In genomic region chr2:46252891-46253659, GRCh38 we compare ENCODE assay signal across 10 cellular contexts. TPM values are rescaled to one million over a fixed set of nuclear protein-coding genes. Genes with fewer than 3 reads are reported as not detected.
DNase-seq lines count a peak whose midpoint lies in the region; ATAC-seq and TF ChIP-seq lines count a peak whose summit lies in the region.
"Had no signal": no experiment of that assay in that cellular context is flagged by ENCODE, and none has a peak within 500 bp of the region (broad histone marks: within the 10 kb centered on the region; RNA-seq: fewer than 3 reads in every experiment).

No MANE protein-coding gene starts in this region.

- no peaks in the 10 kb centered on the region for H3K36me3 ChIP-seq in mammary epithelial cell (ENCODE audit: insufficient read depth, low read length)
- H3K36me3 ChIP-seq in OCI-LY7 (ENCODE audit: insufficient read depth, low read length), result no peaks in the 10 kb centered on the region

- H4K20me1 ChIP-seq in mammary epithelial cell (ENCODE audit: insufficient read depth, low read length) (no peaks in the 10 kb centered on the region), OCI-LY7 (ENCODE audit: insufficient read depth, low read length) (no peaks in the 10 kb centered on the region)

- TF ChIP-seq POLR2A in lower leg skin (IDR thresholded peaks at IDR 0.05), result no peak

- in situ Hi-C loops in mammary epithelial cell (cut with MboI; ENCODE audit: low sequenced_read_pairs in 2 of 2), result no loop called here

- CTCF ChIA-PET in mammary epithelial cell (lab: Charles Lee; ENCODE audit: low non-redundant PET), result no interaction called here
- CTCF ChIA-PET in OCI-LY7 (lab: Charles Lee; ENCODE audit: unreplicated experiment), result no interaction called here

- WGBS in mammary epithelial cell (ENCODE audit: low coverage, missing lambda C conversion rate), result 24% methylated on average over 5 of the region's 5 CpGs
- WGBS in right cardiac atrium, result 32% methylated on average over 5 of the region's 5 CpGs
- 36 to 40% methylated on average over 5 of the region's 5 CpGs for WGBS in lower leg skin, 2 donors

- dilution Hi-C loops in mammary epithelial cell (cut with HindIII; ENCODE audit: low sequenced_read_pairs), result no loop called here

- H3K4me2 ChIP-seq in mammary epithelial cell (ENCODE audit: insufficient read depth, low read depth, low read length) (no peak overlapping the region), OCI-LY7 (ENCODE audit: low read length) (no peak overlapping the region)

- TF ChIP-seq CTCF in mammary epithelial cell (conservative IDR thresholded peaks at IDR 0.05 in 1 of 2, IDR thresholded peaks at IDR 0.05 in 1 of 2; ENCODE audit: extremely low read depth in 1 of 2, insufficient read depth in 1 of 2, low read depth in 1 of 2, low read length in 2 of 2) (no peak), OCI-LY7 (conservative IDR thresholded peaks at IDR 0.05; ENCODE audit: low read length) (no peak), lower leg skin (IDR thresholded peaks at IDR 0.05) (no peak)

- H3K4me3 ChIP-seq in mammary epithelial cell (replicated peaks in 1 of 3; ENCODE audit: insufficient read depth in 1 of 3, low read depth in 2 of 3, low read length in 3 of 3), result no peak overlapping the region
- H3K4me3 ChIP-seq in right cardiac atrium (ENCODE audit: low read length), result no peak overlapping the region
- no peak overlapping the region for H3K4me3 ChIP-seq in OCI-LY7 (ENCODE audit: low read depth, low read length, poor library complexity, severe bottlenecking)
- no peak overlapping the region for H3K4me3 ChIP-seq in lower leg skin (ENCODE audit: low read depth, poor library complexity, severe bottlenecking)
- H3K4me3 ChIP-seq: skin epidermis had no signal

- H3K4me1 ChIP-seq in mammary epithelial cell (ENCODE audit: insufficient read depth, low read length), result peaks cover 15% of the 10 kb centered on the region
- peaks cover 20% of the 10 kb centered on the region for H3K4me1 ChIP-seq in right cardiac atrium (ENCODE audit: control insufficient read depth, insufficient read depth, low read length)
- H3K4me1 ChIP-seq in OCI-LY7 (ENCODE audit: insufficient read depth, low read length, poor library complexity, severe bottlenecking), result no peaks in the 10 kb centered on the region

- intact Hi-C loops in mammary epithelial cell (cut with micrococcal nuclease) (no loop called here), right cardiac atrium (cut with DNase I) (no loop called here), OCI-LY7 (cut with micrococcal nuclease; ENCODE audit: unreplicated experiment) (no loop called here), lower leg skin (cut with DNase I; ENCODE audit: low total_unique reads) (no loop called here)

- POLR2A ChIA-PET in OCI-LY7 (lab: Charles Lee), result interaction anchor here (0.5 kb wide), 1 partner anchor 703 kb away, joined by 3 read pairs; no protein-coding TSS in a partner anchor

- ATAC-seq in right cardiac atrium (peak; percentile 69 to 89), GM21717 (IDR thresholded peaks at IDR 0.05; ENCODE audit: unreplicated experiment) (no peak)

- H3K9me3 ChIP-seq in mammary epithelial cell (replicated peaks; ENCODE audit: insufficient read depth, low read length), result no peaks in the 10 kb centered on the region
- no peaks in the 10 kb centered on the region for H3K9me3 ChIP-seq in right cardiac atrium (ENCODE audit: control insufficient read depth, low read length)
- no peaks in the 10 kb centered on the region for H3K9me3 ChIP-seq in OCI-LY7 (ENCODE audit: low read length)

- DNase-seq in A172 (ENCODE audit: low spot score) (peak; percentile 46), NCI-H1436 treated with DMSO at 0.1 percent for 48 hours (lab: John Stamatoyannopoulos, UW) (peak; percentile 66), mammary epithelial cell (peak; percentile 80), right cardiac atrium (peak; percentile 77 to 91 (median 88)), OCI-LY7 (ENCODE audit: low spot score) (no peak), lower leg skin (ENCODE audit: low spot score in 2 of 2) (no peak), NCI-H146 treated with DMSO at 0.1 percent for 48 hours (lab: John Stamatoyannopoulos, UW; ENCODE audit: unreplicated experiment) (no peak)
- DNase-seq: central memory CD4-positive, alpha-beta T cell had no signal

- no peaks in the 10 kb centered on the region for H3K9me2 ChIP-seq in OCI-LY7 (ENCODE audit: insufficient read depth, low read length)

- BruUV-seq in mammary epithelial cell (replicated peaks; lab: Mats Ljungman, UMichigan) (no TSS peak), OCI-LY7 (replicated peaks; lab: Mats Ljungman, UMichigan) (no TSS peak)

- H3K9ac ChIP-seq in mammary epithelial cell (ENCODE audit: insufficient read depth, low read length), result no peak overlapping the region

- H3K79me2 ChIP-seq in mammary epithelial cell (ENCODE audit: insufficient read depth, low read length), result no peaks in the 10 kb centered on the region
- no peaks in the 10 kb centered on the region for H3K79me2 ChIP-seq in OCI-LY7 (ENCODE audit: insufficient read depth, low read depth, low read length)

- no peaks in the 10 kb centered on the region for H3K27me3 ChIP-seq in mammary epithelial cell (ENCODE audit: insufficient read depth, low read length)
- no peaks in the 10 kb centered on the region for H3K27me3 ChIP-seq in right cardiac atrium (ENCODE audit: control insufficient read depth, insufficient read depth)

- H2AFZ ChIP-seq in mammary epithelial cell (ENCODE audit: low read depth, low read length) (peak overlapping the region; percentile 49), OCI-LY7 (ENCODE audit: low read length) (no peak overlapping the region)

- no peak overlapping the region for H3K27ac ChIP-seq in mammary epithelial cell (ENCODE audit: insufficient read depth, low read depth, low read length)
- H3K27ac ChIP-seq in right cardiac atrium (ENCODE audit: low read length), result peak overlapping the region; percentile 73
- no peak overlapping the region for H3K27ac ChIP-seq in OCI-LY7 (ENCODE audit: low read depth, low read length, poor library complexity, severe bottlenecking)

RNA-seq across cellular contexts. Expression of gene EPAS1, which starts 44.1 kb away (rescaled TPM):
- total RNA-seq in A172 (2014; rRNA removed; shearing (Covaris generic)), result 8.0 and 14.0 TPM in 2 replicates
- 100 to 1,000 TPM; 130 to 174 TPM for total RNA-seq in mammary epithelial cell
- 182 TPM for polyA plus RNA-seq in mammary epithelial cell
- 153 TPM for polyA minus RNA-seq in mammary epithelial cell
- total RNA-seq in right cardiac atrium, result 100 to 1,000 TPM; 210 to 340 (median 268) TPM
- 149 TPM for polyA plus RNA-seq in right cardiac atrium
- total RNA-seq in OCI-LY7 (2014; rRNA removed; shearing (Covaris generic)), result not detected in 2 replicates
- total RNA-seq in OCI-LY7 (2022), result 0.74 TPM in 1 of 2 replicates, not detected in the other
- total RNA-seq in lower leg skin, result 100 to 1,000 TPM; 126 to 249 (median 148) TPM

Comparison
In these comparisons a context has a peak if more than half of its experiments do, and no peak if none do; other contexts are left out.
1. DNase-seq: peak in A172 (single experiment), NCI-H1436 treated with DMSO at 0.1 percent for 48 hours (single experiment), mammary epithelial cell (single experiment) and right cardiac atrium (3 of 3); none in OCI-LY7 (single experiment), lower leg skin (0 of 2) and NCI-H146 treated with DMSO at 0.1 percent for 48 hours (single experiment).